In genomic region chr1:84013708-84014107, GRCh38 we compare ENCODE assay signal across 10 cellular contexts.
"Had no signal": no experiment of that assay in that cellular context is flagged by ENCODE, and none has a peak within 500 bp of the region (broad histone marks: within the 10 kb centered on the region; RNA-seq: fewer than 3 reads in every experiment).

No MANE protein-coding gene starts in this region.

- H3K9ac ChIP-seq: GM23248 had no signal

- ATAC-seq: GM23338, HCT116 had no signal

- FAIRE-seq: H54 had no signal

- H2AFZ ChIP-seq: GM23248, GM23338 had no signal

- H3K27ac ChIP-seq: GM23248 had no signal

- H3K4me1 ChIP-seq: HAP-1 had no signal

- H3K4me2 ChIP-seq: GM23338 had no signal

- DNase-seq: GM23248, GOT3, H7, H9, HCEC 1CT, HFFc6 had no signal

- H3K36me3 ChIP-seq: HAP-1 had no signal

- H3K4me3 ChIP-seq: GM23248, GM23338, HAP-1 had no signal

- H3K9me3 ChIP-seq: HAP-1 had no signal
